ENCODE assay signal across 8 cellular contexts in genomic region chr19:40605201-40605971, GRCh38. TPM values are rescaled to one million over a fixed set of nuclear protein-coding genes. Genes with fewer than 3 reads are reported as not detected.
DNase-seq lines count a peak whose midpoint lies in the region; ATAC-seq and TF ChIP-seq lines count a peak whose summit lies in the region.

No MANE protein-coding gene starts in this region.

- peaks cover 47% of the 10 kb centered on the region for H3K4me1 Mint-ChIP-seq in activated T-helper 2 cell treated with anti-CD3 and anti-CD28 coated beads, Interferon-gamma antibody, Interleukin-2, Interleukin-4, amounts not matched to agents 10 μg/mL and 5 μg/mL and 100 μg/mL, durations not matched to agents 14 hours and 24 hours and 36 hours (ENCODE audit: low read depth)

- peak; percentile 25 for ATAC-seq in HG03460 (IDR thresholded peaks at IDR 0.05; ENCODE audit: unreplicated experiment)
- ATAC-seq in foreskin keratinocyte: peak; percentile 67
- peak; percentile 36 for ATAC-seq in omental fat pad (ENCODE audit: low FRiP score)
- no peak for ATAC-seq in HG03520 (IDR thresholded peaks at IDR 0.05; ENCODE audit: unreplicated experiment)

- no peaks in the 10 kb centered on the region for H3K9me3 Mint-ChIP-seq in activated T-helper 2 cell treated with anti-CD3 and anti-CD28 coated beads, Interferon-gamma antibody, Interleukin-2, Interleukin-4, amounts not matched to agents 10 μg/mL and 5 μg/mL and 100 μg/mL, durations not matched to agents 14 hours and 24 hours and 36 hours

- peak overlapping the region; percentile 85 for H3K4me3 Mint-ChIP-seq in activated T-helper 2 cell treated with anti-CD3 and anti-CD28 coated beads, Interferon-gamma antibody, Interleukin-2, Interleukin-4, amounts not matched to agents 10 μg/mL and 5 μg/mL and 100 μg/mL, durations not matched to agents 14 hours and 24 hours and 36 hours (ENCODE audit: low read depth)

- TF ChIP-seq CTCF in foreskin keratinocyte (conservative IDR thresholded peaks at IDR 0.05): peak; percentile 70
- no peak for TF ChIP-seq CTCF in omental fat pad (IDR thresholded peaks at IDR 0.05)
- TF ChIP-seq CTCF in tibial nerve (IDR thresholded peaks at IDR 0.05): peak in 2 of 5 experiments; percentile 23 to 49

- no peaks in the 10 kb centered on the region for H3K9me3 ChIP-seq in tibial nerve

- TF ChIP-seq EP300 in tibial nerve (IDR thresholded peaks at IDR 0.05): peak in 1 of 2 donors; percentile 14

- 3 to 10% methylated on average over 18 to 66 of the region's 73 CpGs for WGBS in tibial nerve, 2 donors

- no peaks in the 10 kb centered on the region for H3K36me3 Mint-ChIP-seq in activated T-helper 2 cell treated with anti-CD3 and anti-CD28 coated beads, Interferon-gamma antibody, Interleukin-2, Interleukin-4, amounts not matched to agents 10 μg/mL and 5 μg/mL and 100 μg/mL, durations not matched to agents 14 hours and 24 hours and 36 hours (ENCODE audit: low read depth)

- H3K27ac ChIP-seq in foreskin keratinocyte (peak overlapping the region; percentile 44), tibial nerve (peak overlapping the region; percentile 84 to 95 (median 92))

- peak overlapping the region; percentile 93 for H3K27ac Mint-ChIP-seq in activated T-helper 2 cell treated with anti-CD3 and anti-CD28 coated beads, Interferon-gamma antibody, Interleukin-2, Interleukin-4, amounts not matched to agents 10 μg/mL and 5 μg/mL and 100 μg/mL, durations not matched to agents 14 hours and 24 hours and 36 hours

- no peaks in the 10 kb centered on the region for H3K36me3 ChIP-seq in tibial nerve

- H3K27me3 ChIP-seq in foreskin keratinocyte (peaks cover 10% of the 10 kb centered on the region), tibial nerve (no peaks in the 10 kb centered on the region)

- DNase-seq in RPMI8226 (peak; percentile 93), foreskin keratinocyte (peak; percentile 86 to 94), omental fat pad (ENCODE audit: low spot score) (no peak), tibial nerve (ENCODE audit: low spot score in 2 of 2) (peak in 1 of 2 donors; percentile 61)
- peak; percentile 86 for DNase-seq in activated T-helper 2 cell treated with anti-CD3 and anti-CD28 coated beads, Interferon-gamma antibody, Interleukin-2, Interleukin-4, amounts not matched to agents 10 μg/mL and 5 μg/mL and 100 μg/mL, durations not matched to agents 14 hours and 24 hours and 36 hours (ENCODE audit: low spot score)

- H3K4me1 ChIP-seq in foreskin keratinocyte: peaks cover 11% of the 10 kb centered on the region
- H3K4me1 ChIP-seq in tibial nerve: peaks cover 0 to 95% (median 71%) of the 10 kb centered on the region in 4 donors

- intact Hi-C loops in activated T-helper 2 cell treated with anti-CD3 and anti-CD28 coated beads, Interferon-gamma antibody, Interleukin-2, Interleukin-4, amounts not matched to agents 10 μg/mL and 5 μg/mL and 100 μg/mL, durations not matched to agents 14 hours and 24 hours and 36 hours (cut with micrococcal nuclease): loop anchor here (2.0 to 10.0 kb wide), 4 partner anchors 35 to 1819 kb away; partner anchors contain the start of genes AKT2 and LIPE

- no peak for TF ChIP-seq POLR2A in tibial nerve (IDR thresholded peaks at IDR 0.05)

- H3K4me3 ChIP-seq in GM08714 (ENCODE audit: low read length) (peak overlapping the region; percentile 38; the same call in 1 of the 2 replicates), tibial nerve (peak overlapping the region; percentile 7 to 90 (median 44))

- peaks cover 12% of the 10 kb centered on the region for H3K27me3 Mint-ChIP-seq in activated T-helper 2 cell treated with anti-CD3 and anti-CD28 coated beads, Interferon-gamma antibody, Interleukin-2, Interleukin-4, amounts not matched to agents 10 μg/mL and 5 μg/mL and 100 μg/mL, durations not matched to agents 14 hours and 24 hours and 36 hours (ENCODE audit: low read depth)

RNA-seq across cellular contexts. Expression of gene LTBP4, which starts 4.2 kb away (rescaled TPM):
- 101 and 104 TPM in 2 replicates for total RNA-seq in activated T-helper 2 cell treated with anti-CD3 and anti-CD28 coated beads, Interferon-gamma antibody, Interleukin-2, Interleukin-4, amounts not matched to agents 10 μg/mL and 5 μg/mL and 100 μg/mL, durations not matched to agents 14 hours and 24 hours and 36 hours
- total RNA-seq in foreskin keratinocyte (39.5 and 42.9 TPM in 2 replicates), omental fat pad (100 to 1,000 TPM in 3 of 4 donors, 10 to 100 TPM in 1; 73.5 to 197 (median 114) TPM), tibial nerve (1,000 to 10,000 TPM in 2 of 4 donors, 100 to 1,000 TPM in 2; 851 to 1,504 (median 1,156) TPM)
- 50.6 and 51.1 TPM in 2 replicates for polyA plus RNA-seq in foreskin keratinocyte

RNA-seq across cellular contexts. Expression of gene SHKBP1, which starts 28.7 kb away (rescaled TPM):
- total RNA-seq in activated T-helper 2 cell treated with anti-CD3 and anti-CD28 coated beads, Interferon-gamma antibody, Interleukin-2, Interleukin-4, amounts not matched to agents 10 μg/mL and 5 μg/mL and 100 μg/mL, durations not matched to agents 14 hours and 24 hours and 36 hours: 125 and 136 TPM in 2 replicates
- total RNA-seq in foreskin keratinocyte (53.0 and 64.8 TPM in 2 replicates), omental fat pad (10 to 100 TPM; 37.0 to 87.5 (median 47.8) TPM), tibial nerve (100 to 1,000 TPM in 1 of 4 donors, 10 to 100 TPM in 3; 40.8 to 129 (median 51.2) TPM)
- polyA plus RNA-seq in foreskin keratinocyte: 87.0 and 108 TPM in 2 replicates
